In the genomic region with DNA sequence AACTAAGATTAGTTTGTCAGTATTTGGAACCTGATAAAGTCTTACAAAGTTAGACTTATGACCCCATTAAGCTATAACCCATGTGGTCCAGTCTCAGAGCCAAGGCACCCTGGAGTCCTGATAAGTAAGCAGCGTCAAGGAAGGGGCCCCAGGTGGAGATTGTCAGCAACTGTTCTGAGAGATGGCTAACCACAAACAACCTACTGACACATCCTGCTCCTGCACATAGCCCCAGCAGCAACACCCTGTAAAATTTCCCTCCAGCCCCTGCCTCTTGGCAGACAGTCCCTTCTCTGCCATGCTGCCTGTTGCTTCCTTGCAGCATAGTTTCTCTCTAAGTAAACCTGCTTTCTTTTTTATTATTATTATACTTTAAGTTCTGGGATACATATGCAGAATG, we compare ENCODE assay signal across 13 cellular contexts.
DNase-seq lines count a peak whose midpoint lies in the region; ATAC-seq and TF ChIP-seq lines count a peak whose summit lies in the region.
"Had no signal": no experiment of that assay in that cellular context is flagged by ENCODE, and none has a peak within 500 bp of the region (broad histone marks: within the 10 kb centered on the region; RNA-seq: fewer than 3 reads in every experiment).

No MANE protein-coding gene starts in this region.

- intact Hi-C loops in activated CD4-positive, alpha-beta memory T cell treated with anti-CD3 and anti-CD28 coated beads for 36 hours (cut with micrococcal nuclease): no loop called here
- intact Hi-C loops in posterior vena cava (cut with DNase I): no loop called here
- intact Hi-C loops in sigmoid colon (cut with DNase I): no loop called here

- H3K9me3 Mint-ChIP-seq in activated CD4-positive, alpha-beta memory T cell treated with anti-CD3 and anti-CD28 coated beads for 36 hours: peaks cover 2% of the 10 kb centered on the region
- H3K9me3 Mint-ChIP-seq: immature natural killer cell had no signal

- CTCF ChIA-PET in activated CD4-positive, alpha-beta memory T cell treated with anti-CD3 and anti-CD28 coated beads for 36 hours (lab: Charles Lee): no interaction called here

- no peak for TF ChIP-seq POLR2A in sigmoid colon (IDR thresholded peaks at IDR 0.05)

- WGBS in sigmoid colon, 2 donors: 23 to 43% methylated on average over 1 of the region's 1 CpG

- DNase-seq in stimulated activated CD8-positive, alpha-beta memory T cell treated with anti-CD3 and anti-CD28 coated beads, Interleukin-15, amount 100 ng/mL, for 48 hours (ENCODE audit: low read depth in 2 of 2): peak; percentile 2 to 7
- DNase-seq in stimulated activated CD8-positive, alpha-beta memory T cell treated with anti-CD3 and anti-CD28 coated beads, Interleukin-4, amount 100 ng/mL, for 48 hours: no peak
- peak; percentile 46 for DNase-seq in activated CD4-positive, alpha-beta memory T cell treated with anti-CD3 and anti-CD28 coated beads for 36 hours
- DNase-seq in cerebellar cortex (ENCODE audit: low spot score) (no peak), KG1 (lab: John Stamatoyannopoulos, UW) (no peak), posterior vena cava (ENCODE audit: low spot score) (no peak), sigmoid colon (no peak)
- DNase-seq: DMS153, ovary had no signal

- H3K27me3 ChIP-seq in sigmoid colon: no peaks in the 10 kb centered on the region
- H3K27me3 ChIP-seq: ovary had no signal

- no peak for TF ChIP-seq EP300 in sigmoid colon (IDR thresholded peaks at IDR 0.05)

- no peak overlapping the region for H3K27ac Mint-ChIP-seq in activated CD4-positive, alpha-beta memory T cell treated with anti-CD3 and anti-CD28 coated beads for 36 hours
- H3K27ac Mint-ChIP-seq: mesothelial cell of epicardium had no signal

- H3K27me3 Mint-ChIP-seq in activated CD4-positive, alpha-beta memory T cell treated with anti-CD3 and anti-CD28 coated beads for 36 hours: no peaks in the 10 kb centered on the region

- H3K36me3 ChIP-seq in sigmoid colon: no peaks in the 10 kb centered on the region
- H3K36me3 ChIP-seq: ovary had no signal

- H3K4me1 Mint-ChIP-seq in activated CD4-positive, alpha-beta memory T cell treated with anti-CD3 and anti-CD28 coated beads for 36 hours (ENCODE audit: low read depth): peaks cover 2% of the 10 kb centered on the region
- H3K4me1 Mint-ChIP-seq: mesothelial cell of epicardium had no signal

- no peaks in the 10 kb centered on the region for H3K9me3 ChIP-seq in sigmoid colon
- H3K9me3 ChIP-seq: ovary had no signal

- H3K36me3 Mint-ChIP-seq in activated CD4-positive, alpha-beta memory T cell treated with anti-CD3 and anti-CD28 coated beads for 36 hours: no peaks in the 10 kb centered on the region
- H3K36me3 Mint-ChIP-seq: mesothelial cell of epicardium had no signal

- H3K4me1 ChIP-seq in sigmoid colon: no peaks in the 10 kb centered on the region

- TF ChIP-seq CTCF in sigmoid colon (IDR thresholded peaks at IDR 0.05): no peak

- H3K27ac ChIP-seq in sigmoid colon: no peak overlapping the region
- H3K27ac ChIP-seq: ovary had no signal

- H3K4me3 Mint-ChIP-seq in activated CD4-positive, alpha-beta memory T cell treated with anti-CD3 and anti-CD28 coated beads for 36 hours: no peak overlapping the region
- H3K4me3 Mint-ChIP-seq: immature natural killer cell, mesothelial cell of epicardium had no signal

- no peak overlapping the region for H3K4me3 ChIP-seq in sigmoid colon
- H3K4me3 ChIP-seq: ovary had no signal

- POLR2A ChIA-PET in activated CD4-positive, alpha-beta memory T cell treated with anti-CD3 and anti-CD28 coated beads for 36 hours (lab: Charles Lee): no interaction called here

- peak; percentile 58 for ATAC-seq in HG02938 (IDR thresholded peaks at IDR 0.05; ENCODE audit: unreplicated experiment)
- ATAC-seq: Panc1 had no signal

Comparison
In these comparisons a context has a peak if more than half of its experiments do, and no peak if none do; other contexts are left out.
1. DNase-seq: peak in stimulated activated CD8-positive, alpha-beta memory T cell treated with anti-CD3 and anti-CD28 coated beads, Interleukin-15, amount 100 ng/mL, for 48 hours (2 of 2) and activated CD4-positive, alpha-beta memory T cell treated with anti-CD3 and anti-CD28 coated beads for 36 hours (single experiment); none in stimulated activated CD8-positive, alpha-beta memory T cell treated with anti-CD3 and anti-CD28 coated beads, Interleukin-4, amount 100 ng/mL, for 48 hours (single experiment), cerebellar cortex (single experiment), KG1 (single experiment), posterior vena cava (single experiment) and sigmoid colon (single experiment).